8 cellular contexts compared by ENCODE assay signal in the genomic region with DNA sequence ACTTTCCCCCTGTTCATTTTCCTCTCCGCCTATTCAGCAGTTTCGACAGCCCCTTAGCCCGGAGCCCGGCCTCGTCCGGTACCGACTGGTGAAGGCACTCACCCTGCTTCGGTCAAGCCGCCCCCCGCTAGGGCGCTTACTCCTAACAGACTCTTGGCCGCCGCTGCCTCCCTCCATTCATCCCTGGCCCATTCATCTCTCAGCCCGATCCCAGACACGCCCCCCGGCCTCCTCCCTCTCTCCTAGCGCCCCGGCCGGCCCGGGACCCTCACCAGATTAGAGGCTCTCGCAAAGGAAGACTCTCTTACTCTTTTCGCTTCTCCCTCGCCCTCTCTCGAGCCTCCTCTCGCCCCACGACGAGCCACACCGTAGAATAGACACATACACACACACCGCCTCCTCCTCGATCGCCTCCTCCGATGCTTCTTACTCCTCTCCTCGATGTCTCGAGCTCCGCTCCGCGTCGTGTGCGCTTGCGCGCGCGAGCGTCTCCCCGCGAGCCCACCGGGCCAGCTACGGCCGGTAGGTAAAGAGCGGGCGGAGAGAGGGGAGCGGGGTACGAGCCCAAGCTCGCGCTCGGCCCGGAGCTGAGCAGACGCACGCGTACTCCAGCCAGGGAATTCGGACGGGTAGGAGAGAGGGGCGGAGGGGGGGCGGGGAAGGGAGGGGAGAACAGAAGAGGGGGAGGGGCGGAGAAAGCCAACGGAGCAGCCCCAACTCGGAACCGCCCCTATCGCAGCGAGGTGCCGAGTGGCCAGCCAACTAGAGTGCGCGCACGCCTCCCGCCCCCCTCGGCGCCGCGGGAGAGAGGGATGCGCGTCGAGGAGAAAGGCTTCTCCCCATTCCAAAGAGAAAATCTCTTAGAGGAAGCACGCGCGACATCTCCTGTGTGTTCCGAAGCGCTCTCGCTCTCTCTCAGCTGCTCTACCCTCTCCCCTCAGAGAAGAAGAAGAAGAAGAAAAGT. TPM values are rescaled to one million over a fixed set of nuclear protein-coding genes. Genes with fewer than 3 reads are reported as not detected.
DNase-seq lines count a peak whose midpoint lies in the region; ATAC-seq lines count a peak whose summit lies in the region.

A gene (minus strand): TSS at position 633 of the 964 bp plus-strand sequence.

- H3K9me3 ChIP-seq in muscle layer of duodenum (ENCODE audit: control insufficient read depth in 1 of 2, low read length in 2 of 2), result peaks cover 0 to 3% of the 10 kb centered on the region in 2 donors

- H3K4me1 ChIP-seq in muscle layer of duodenum (ENCODE audit: control insufficient read depth in 1 of 2, insufficient read depth in 2 of 2, low read length in 2 of 2), result peaks cover 0 to 2% of the 10 kb centered on the region in 2 donors

- H3K27ac Mint-ChIP-seq in activated T-helper 2 cell treated with anti-CD3 and anti-CD28 coated beads, Interferon-gamma antibody, Interleukin-2, Interleukin-4, amounts not matched to agents 10 μg/mL and 5 μg/mL and 100 μg/mL, durations not matched to agents 14 hours and 24 hours and 36 hours, result no peak within 1 kb of the TSS

- ATAC-seq in GM18870 (IDR thresholded peaks at IDR 0.05; ENCODE audit: unreplicated experiment), result no peak

- no peaks in the 10 kb centered on the region for H3K27me3 ChIP-seq in H7 (ENCODE audit: control insufficient read depth, insufficient read depth, low read length)
- H3K27me3 ChIP-seq in muscle layer of duodenum (ENCODE audit: low read depth, low read length), result no peaks in the 10 kb centered on the region

- DNase-seq in H7 (peak; percentile 91), NCI-H82 treated with DMSO at 0.1 percent for 48 hours (lab: John Stamatoyannopoulos, UW; ENCODE audit: unreplicated experiment) (peak; percentile 62), fibroblast of peridontal ligament (ENCODE audit: extremely low read depth) (peak; percentile 14), RPMI8226 (no peak)
- DNase-seq in activated T-helper 2 cell treated with anti-CD3 and anti-CD28 coated beads, Interferon-gamma antibody, Interleukin-2, Interleukin-4, amounts not matched to agents 10 μg/mL and 5 μg/mL and 100 μg/mL, durations not matched to agents 14 hours and 24 hours and 36 hours (ENCODE audit: low spot score), result peak; percentile 8
- peak; percentile 12 for DNase-seq in stimulated activated naive CD4-positive, alpha-beta T cell treated with Interleukin-2 at 50 U/mL for 16 hours (lab: John Stamatoyannopoulos, UW)

- H3K27ac ChIP-seq in muscle layer of duodenum (ENCODE audit: low read length), result no peak within 1 kb of the TSS

- no peaks in the 10 kb centered on the region for H3K9me3 Mint-ChIP-seq in activated T-helper 2 cell treated with anti-CD3 and anti-CD28 coated beads, Interferon-gamma antibody, Interleukin-2, Interleukin-4, amounts not matched to agents 10 μg/mL and 5 μg/mL and 100 μg/mL, durations not matched to agents 14 hours and 24 hours and 36 hours

- intact Hi-C loops in activated T-helper 2 cell treated with anti-CD3 and anti-CD28 coated beads, Interferon-gamma antibody, Interleukin-2, Interleukin-4, amounts not matched to agents 10 μg/mL and 5 μg/mL and 100 μg/mL, durations not matched to agents 14 hours and 24 hours and 36 hours (cut with micrococcal nuclease), result no loop called here

- H3K4me3 ChIP-seq in H7 (ENCODE audit: insufficient read depth, low read depth, low read length) (peak within 1 kb of the TSS; percentile 81), muscle layer of duodenum (ENCODE audit: low read depth in 1 of 2, low read length in 2 of 2) (peak within 1 kb of the TSS; percentile 46 to 72)

- no peaks in the 10 kb centered on the region for H3K36me3 ChIP-seq in H7 (replicated peaks; ENCODE audit: control insufficient read depth, insufficient read depth, low read length)
- H3K36me3 ChIP-seq in muscle layer of duodenum (ENCODE audit: control insufficient read depth in 1 of 2, insufficient read depth in 2 of 2, low read length in 2 of 2), result no peaks in the 10 kb centered on the region

- H3K4me3 Mint-ChIP-seq in activated T-helper 2 cell treated with anti-CD3 and anti-CD28 coated beads, Interferon-gamma antibody, Interleukin-2, Interleukin-4, amounts not matched to agents 10 μg/mL and 5 μg/mL and 100 μg/mL, durations not matched to agents 14 hours and 24 hours and 36 hours (ENCODE audit: low read depth), result peak within 1 kb of the TSS; percentile 72

- H3K27me3 Mint-ChIP-seq in activated T-helper 2 cell treated with anti-CD3 and anti-CD28 coated beads, Interferon-gamma antibody, Interleukin-2, Interleukin-4, amounts not matched to agents 10 μg/mL and 5 μg/mL and 100 μg/mL, durations not matched to agents 14 hours and 24 hours and 36 hours (ENCODE audit: low read depth), result peaks cover 51% of the 10 kb centered on the region

- H3K36me3 Mint-ChIP-seq in activated T-helper 2 cell treated with anti-CD3 and anti-CD28 coated beads, Interferon-gamma antibody, Interleukin-2, Interleukin-4, amounts not matched to agents 10 μg/mL and 5 μg/mL and 100 μg/mL, durations not matched to agents 14 hours and 24 hours and 36 hours (ENCODE audit: low read depth), result no peaks in the 10 kb centered on the region

- H3K4me1 Mint-ChIP-seq in activated T-helper 2 cell treated with anti-CD3 and anti-CD28 coated beads, Interferon-gamma antibody, Interleukin-2, Interleukin-4, amounts not matched to agents 10 μg/mL and 5 μg/mL and 100 μg/mL, durations not matched to agents 14 hours and 24 hours and 36 hours (ENCODE audit: low read depth), result peaks cover 12% of the 10 kb centered on the region

RNA-seq across cellular contexts. Expression of the gene that starts here (rescaled TPM):
- total RNA-seq in H7 (2014; rRNA removed; shearing (Covaris generic)), result 13.0 and 16.5 TPM in 2 replicates
- 0.05 TPM in 2 replicates for total RNA-seq in activated T-helper 2 cell treated with anti-CD3 and anti-CD28 coated beads, Interferon-gamma antibody, Interleukin-2, Interleukin-4, amounts not matched to agents 10 μg/mL and 5 μg/mL and 100 μg/mL, durations not matched to agents 14 hours and 24 hours and 36 hours

Comparison
In these comparisons a context has a peak if more than half of its experiments do, and no peak if none do; other contexts are left out.
1. RNA of the gene that starts here (total RNA-seq): 13.0 to 16.5 TPM in H7; 0.05 TPM in activated T-helper 2 cell treated with anti-CD3 and anti-CD28 coated beads, Interferon-gamma antibody, Interleukin-2, Interleukin-4, amounts not matched to agents 10 μg/mL and 5 μg/mL and 100 μg/mL, durations not matched to agents 14 hours and 24 hours and 36 hours; every median in the first group is over 10 times any median in the second.
2. Peak in DNase-seq in activated T-helper 2 cell treated with anti-CD3 and anti-CD28 coated beads, Interferon-gamma antibody, Interleukin-2, Interleukin-4, amounts not matched to agents 10 μg/mL and 5 μg/mL and 100 μg/mL, durations not matched to agents 14 hours and 24 hours and 36 hours; RNA of the gene not detected or under 1 TPM.